ENCODE assay signal across 2 cellular contexts in the genomic region with DNA sequence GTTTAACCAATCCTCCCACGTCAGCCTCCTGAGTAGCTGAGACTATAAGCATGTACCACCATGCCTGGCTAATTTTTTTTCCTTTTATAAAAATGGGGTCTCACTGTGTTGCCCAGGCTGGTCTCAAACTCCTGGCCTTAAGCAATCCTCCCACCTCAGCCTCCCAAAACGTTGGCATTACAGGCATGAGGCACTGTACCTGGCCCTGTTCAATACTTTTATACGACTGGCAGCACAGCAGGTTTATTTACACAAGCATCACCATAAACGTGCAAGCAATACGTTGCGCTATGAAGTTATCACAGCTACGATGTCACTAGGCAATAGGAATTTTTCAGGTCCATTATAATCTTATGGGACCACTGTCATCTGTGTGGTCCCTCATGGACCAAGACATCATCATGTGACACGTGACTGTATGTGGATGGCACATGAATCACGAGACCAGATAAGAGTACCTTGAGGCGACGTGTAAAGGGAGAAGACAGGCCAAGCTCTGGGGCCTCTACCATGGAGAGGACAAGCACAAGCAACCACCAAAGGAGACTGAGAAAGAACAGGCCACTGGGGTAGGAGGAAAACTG.
A peak's percentile ranks its signal among the peaks of the same experiment; 100 is the strongest.
TF ChIP-seq lines count a peak whose summit lies in the region.

No MANE protein-coding gene starts in this region.

TF ChIP-seq in HepG2, 621 proteins besides CTCF, POLR2A, EP300 and RAD21:
- TF ChIP-seq, protein P1, sequence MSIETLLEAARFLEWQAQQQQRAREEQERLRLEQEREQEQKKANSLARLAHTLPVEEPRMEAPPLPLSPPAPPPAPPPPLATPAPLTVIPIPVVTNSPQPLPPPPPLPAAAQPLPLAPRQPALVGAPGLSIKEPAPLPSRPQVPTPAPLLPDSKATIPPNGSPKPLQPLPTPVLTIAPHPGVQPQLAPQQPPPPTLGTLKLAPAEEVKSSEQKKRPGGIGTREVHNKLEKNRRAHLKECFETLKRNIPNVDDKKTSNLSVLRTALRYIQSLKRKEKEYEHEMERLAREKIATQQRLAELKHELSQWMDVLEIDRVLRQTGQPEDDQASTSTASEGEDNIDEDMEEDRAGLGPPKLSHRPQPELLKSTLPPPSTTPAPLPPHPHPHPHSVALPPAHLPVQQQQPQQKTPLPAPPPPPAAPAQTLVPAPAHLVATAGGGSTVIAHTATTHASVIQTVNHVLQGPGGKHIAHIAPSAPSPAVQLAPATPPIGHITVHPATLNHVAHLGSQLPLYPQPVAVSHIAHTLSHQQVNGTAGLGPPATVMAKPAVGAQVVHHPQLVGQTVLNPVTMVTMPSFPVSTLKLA (IDR thresholded peaks at IDR 0.05): peak; percentile 88
- TF ChIP-seq, protein P2, sequence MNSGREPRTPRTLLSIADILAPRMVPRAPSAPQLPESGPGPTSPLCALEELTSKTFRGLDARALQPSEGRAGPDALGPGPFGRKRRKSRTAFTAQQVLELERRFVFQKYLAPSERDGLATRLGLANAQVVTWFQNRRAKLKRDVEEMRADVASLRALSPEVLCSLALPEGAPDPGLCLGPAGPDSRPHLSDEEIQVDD (CRISPR knock-in tag; IDR thresholded peaks at IDR 0.05; ENCODE audit: borderline replicate concordance): no peak
- no peak for TF ChIP-seq MAFG (CRISPR knock-in tag; IDR thresholded peaks at IDR 0.05)

TF ChIP-seq in WTC11, 78 proteins besides CTCF, POLR2A, EP300 and RAD21:
- TF ChIP-seq ZNF121 (CRISPR knock-in tag; IDR thresholded peaks at IDR 0.05) (0 out of 2 replicates have a peak, but pooled peaks have one; percentile 26), FOXJ3 (CRISPR knock-in tag; IDR thresholded peaks at IDR 0.05; ENCODE audit: borderline replicate concordance) (no peak)
